28 cellular contexts compared by ENCODE assay signal in genomic region chr1:156832434-156832833, GRCh38. TPM values are rescaled to one million over a fixed set of nuclear protein-coding genes. Genes with fewer than 3 reads are reported as not detected.
"Had no signal": no experiment of that assay in that cellular context is flagged by ENCODE, and none has a peak within 500 bp of the region (broad histone marks: within the 10 kb centered on the region; RNA-seq: fewer than 3 reads in every experiment).

No MANE protein-coding gene starts in this region.

- H3K27ac ChIP-seq: colonic mucosa, right atrium auricular region, tibial artery had no signal

- H3K4me1 Mint-ChIP-seq: activated B cell treated with CpG ODN at 0.5 μM for 24 hours had no signal

- H3K9me3 Mint-ChIP-seq: activated B cell treated with CpG ODN at 0.5 μM for 24 hours; activated CD8-positive, alpha-beta T cell treated with anti-CD3 and anti-CD28 coated beads for 36 hours; activated naive CD4-positive, alpha-beta T cell treated with anti-CD3 and anti-CD28 coated beads, Interleukin-2, amount 10 ng/mL, durations not matched to agents 7 days and 5 days; activated naive CD8-positive, alpha-beta T cell treated with anti-CD3 and anti-CD28 coated beads, Interleukin-2, amount 50 U/mL, for 24 hours; central memory CD8-positive, alpha-beta T cell; T-helper 2 cell treated with Interferon-gamma antibody and Interleukin-4, amounts not matched to agents 5 μg/mL and 100 μg/mL, for 36 hours had no signal

- H3K36me3 ChIP-seq: colonic mucosa, right atrium auricular region, tibial artery had no signal

- H3K9me3 ChIP-seq: colonic mucosa, right atrium auricular region, tibial artery had no signal

- ATAC-seq: activated CD8-positive, alpha-beta T cell treated with anti-CD3 and anti-CD28 coated beads for 36 hours; activated naive CD8-positive, alpha-beta T cell treated with anti-CD3 and anti-CD28 coated beads, Interleukin-2, amount 50 U/mL, for 24 hours; left lobe of liver; stimulated activated naive CD8-positive, alpha-beta T cell treated with anti-CD3 and anti-CD28 coated beads, Interleukin-15, Interleukin-2, amounts not matched to agents 100 U/mL and 50 U/mL, for 24 hours had no signal

- H3K4me3 ChIP-seq: colonic mucosa, right atrium auricular region, tibial artery had no signal

- DNase-seq: activated B cell treated with CpG ODN at 0.5 μM for 24 hours; activated CD4-positive, alpha-beta T cell treated with anti-CD3 and anti-CD28 coated beads for 48 hours; activated CD8-positive, alpha-beta T cell treated with anti-CD3 and anti-CD28 coated beads for 36 hours; activated effector memory CD4-positive, alpha-beta T cell treated with Interleukin-2 at 50 U/mL for 16 hours; activated naive CD4-positive, alpha-beta T cell treated with anti-CD3 and anti-CD28 coated beads, Interleukin-2, amount 10 ng/mL, durations not matched to agents 7 days and 5 days; activated naive CD8-positive, alpha-beta T cell treated with anti-CD3 and anti-CD28 coated beads, Interleukin-2, amount 50 U/mL, for 24 hours; activated T-cell treated with anti-CD3 and anti-CD28 coated beads, Interleukin-2, amount 50 U/mL, for 1 hour; anterior cingulate cortex; colonic mucosa; hippocampal formation; occipital lobe; stimulated activated naive CD8-positive, alpha-beta T cell treated with anti-CD3 and anti-CD28 coated beads, Interleukin-15, Interleukin-2, amounts not matched to agents 100 U/mL and 50 U/mL, for 24 hours; substantia nigra; tibial artery had no signal

- H3K27ac Mint-ChIP-seq: activated B cell treated with CpG ODN at 0.5 μM for 24 hours; activated CD8-positive, alpha-beta T cell treated with anti-CD3 and anti-CD28 coated beads for 36 hours; activated naive CD4-positive, alpha-beta T cell treated with anti-CD3 and anti-CD28 coated beads, Interleukin-2, amount 10 ng/mL, durations not matched to agents 7 days and 5 days; activated naive CD8-positive, alpha-beta T cell treated with anti-CD3 and anti-CD28 coated beads, Interleukin-2, amount 50 U/mL, for 24 hours; progenitor cell of endocrine pancreas; T-helper 2 cell treated with Interferon-gamma antibody and Interleukin-4, amounts not matched to agents 5 μg/mL and 100 μg/mL, for 36 hours had no signal

- FAIRE-seq: endometrium, keratinocyte, TTC549 had no signal

- H3K4me3 Mint-ChIP-seq: activated B cell treated with CpG ODN at 0.5 μM for 24 hours; activated CD8-positive, alpha-beta T cell treated with anti-CD3 and anti-CD28 coated beads for 36 hours; activated naive CD4-positive, alpha-beta T cell treated with anti-CD3 and anti-CD28 coated beads, Interleukin-2, amount 10 ng/mL, durations not matched to agents 7 days and 5 days; activated naive CD8-positive, alpha-beta T cell treated with anti-CD3 and anti-CD28 coated beads, Interleukin-2, amount 50 U/mL, for 24 hours; central memory CD8-positive, alpha-beta T cell; T-helper 2 cell treated with Interferon-gamma antibody and Interleukin-4, amounts not matched to agents 5 μg/mL and 100 μg/mL, for 36 hours had no signal

- H3K27me3 ChIP-seq: colonic mucosa, right atrium auricular region had no signal

- H3K36me3 Mint-ChIP-seq: activated naive CD4-positive, alpha-beta T cell treated with anti-CD3 and anti-CD28 coated beads, Interleukin-2, amount 10 ng/mL, durations not matched to agents 7 days and 5 days had no signal

- H3K4me1 ChIP-seq: colonic mucosa, right atrium auricular region, tibial artery had no signal

RNA-seq across cellular contexts. Expression of gene SH2D2A, which starts 15.8 kb away (rescaled TPM):
- total RNA-seq: lung microvascular endothelial cell, myocyte, occipital lobe, progenitor cell of endocrine pancreas, skeletal muscle tissue, urinary bladder had no signal
- polyA plus RNA-seq: neural cell had no signal

RNA-seq across cellular contexts. Expression of gene INSRR, which starts 26.5 kb away (rescaled TPM):
- total RNA-seq: activated B cell treated with CpG ODN at 0.5 μM for 24 hours, colonic mucosa, glomerular endothelial cell, left lobe of liver, lung microvascular endothelial cell, progenitor cell of endocrine pancreas, right atrium auricular region had no signal
- polyA plus RNA-seq: keratinocyte had no signal

RNA-seq across cellular contexts. Expression of gene NTRK1, which starts 28.2 kb away (rescaled TPM):
- total RNA-seq: left lobe of liver, lung microvascular endothelial cell, occipital lobe, progenitor cell of endocrine pancreas had no signal
